Comparison of ENCODE assay signal across 15 cellular contexts in genomic region chr15:80142646-80143045, GRCh38. TPM values are rescaled to one million over a fixed set of nuclear protein-coding genes. Genes with fewer than 3 reads are reported as not detected.
DNase-seq lines count a peak whose midpoint lies in the region; ATAC-seq and TF ChIP-seq lines count a peak whose summit lies in the region.
"Had no signal": no experiment of that assay in that cellular context is flagged by ENCODE, and none has a peak within 500 bp of the region (broad histone marks: within the 10 kb centered on the region; RNA-seq: fewer than 3 reads in every experiment).

No MANE protein-coding gene starts in this region.

- no TSS peak for BruUV-seq in MCF 10A (replicated peaks; lab: Mats Ljungman, UMichigan)

- peak; percentile 23 for DNase-seq in MCF 10A (ENCODE audit: unreplicated experiment)
- DNase-seq in breast epithelium (ENCODE audit: low spot score in 2 of 2): no peak
- DNase-seq in T-helper 17 cell: no peak
- DNase-seq in foreskin keratinocyte: peak; percentile 38 to 67
- no peak for DNase-seq in NCI-H2227 (lab: John Stamatoyannopoulos, UW; ENCODE audit: unreplicated experiment)
- DNase-seq: ACHN; CD4-positive, CD25-positive, alpha-beta regulatory T cell; DMS153; DND-41; GF-D8; IMR-90 had no signal

- H3K27me3 ChIP-seq in breast epithelium: no peaks in the 10 kb centered on the region
- no peaks in the 10 kb centered on the region for H3K27me3 ChIP-seq in foreskin keratinocyte
- H3K27me3 ChIP-seq: BLaER1 treated with 17β-estradiol and CSF1 and Interleukin-3, amounts not matched to agents 10 nM and 100 nM had no signal

- H3K27ac Mint-ChIP-seq in MCF 10A (ENCODE audit: low read depth, unreplicated experiment) (no peak overlapping the region), T-helper 17 cell (peak overlapping the region; percentile 68)

- no peak for TF ChIP-seq CTCF in MCF 10A (IDR thresholded peaks at IDR 0.05; ENCODE audit: unreplicated experiment)
- no peak for TF ChIP-seq CTCF in breast epithelium (IDR thresholded peaks at IDR 0.05)
- TF ChIP-seq CTCF in foreskin keratinocyte (conservative IDR thresholded peaks at IDR 0.05): no peak

- CTCF ChIA-PET in MCF 10A (lab: Yijun Ruan, JAX): no interaction called here

- no peaks in the 10 kb centered on the region for H3K9me3 Mint-ChIP-seq in MCF 10A (ENCODE audit: unreplicated experiment)

- H3K4me3 Mint-ChIP-seq in MCF 10A (ENCODE audit: unreplicated experiment) (no peak overlapping the region), T-helper 17 cell (no peak overlapping the region)
- H3K4me3 Mint-ChIP-seq: CD4-positive, CD25-positive, alpha-beta regulatory T cell had no signal

- H3K4me3 ChIP-seq in breast epithelium: no peak overlapping the region
- H3K4me3 ChIP-seq: BLaER1 treated with 17β-estradiol and CSF1 and Interleukin-3, amounts not matched to agents 10 nM and 100 nM; HAP-1 had no signal

- H3K4me1 ChIP-seq in breast epithelium (no peaks in the 10 kb centered on the region), foreskin keratinocyte (peaks cover 9% of the 10 kb centered on the region)

- H3K27ac ChIP-seq in breast epithelium (no peak overlapping the region), foreskin keratinocyte (no peak overlapping the region)
- H3K27ac ChIP-seq: BLaER1 treated with 17β-estradiol and CSF1 and Interleukin-3, amounts not matched to agents 10 nM and 100 nM had no signal

- TF ChIP-seq POLR2A in breast epithelium (IDR thresholded peaks at IDR 0.05): no peak

- H3K27me3 Mint-ChIP-seq in MCF 10A (ENCODE audit: insufficient read depth, unreplicated experiment) (no peaks in the 10 kb centered on the region), T-helper 17 cell (no peaks in the 10 kb centered on the region)

- H3K4me1 Mint-ChIP-seq in MCF 10A (ENCODE audit: insufficient read depth, unreplicated experiment) (peaks cover 9% of the 10 kb centered on the region), T-helper 17 cell (no peaks in the 10 kb centered on the region)
- H3K4me1 Mint-ChIP-seq: CD4-positive, CD25-positive, alpha-beta regulatory T cell had no signal

- ATAC-seq in T-helper 17 cell (no peak), foreskin keratinocyte (peak; percentile 68), HG03045 (IDR thresholded peaks at IDR 0.05; ENCODE audit: unreplicated experiment) (no peak), HG03342 (IDR thresholded peaks at IDR 0.05; ENCODE audit: unreplicated experiment) (no peak)

- H3K36me3 Mint-ChIP-seq in MCF 10A (ENCODE audit: insufficient read depth, unreplicated experiment): peaks cover 3% of the 10 kb centered on the region
- peaks cover 3% of the 10 kb centered on the region for H3K36me3 Mint-ChIP-seq in T-helper 17 cell (ENCODE audit: low read depth)

- POLR2A ChIA-PET in MCF 10A (lab: Yijun Ruan, JAX): no interaction called here

- no peaks in the 10 kb centered on the region for H3K36me3 ChIP-seq in breast epithelium
- H3K36me3 ChIP-seq: HAP-1 had no signal

- H3K9me3 ChIP-seq in breast epithelium (no peaks in the 10 kb centered on the region), T-helper 17 cell (ENCODE audit: control insufficient read depth, low read length, poor library complexity, severe bottlenecking) (no peaks in the 10 kb centered on the region)
- H3K9me3 ChIP-seq: BLaER1 treated with 17β-estradiol and CSF1 and Interleukin-3, amounts not matched to agents 10 nM and 100 nM; HAP-1 had no signal

- intact Hi-C loops in MCF 10A (cut with micrococcal nuclease): no loop called here
- intact Hi-C loops in breast epithelium (cut with DNase I; ENCODE audit: low total_unique reads): no loop called here

RNA-seq across cellular contexts. Expression of gene FAH, which starts 10.2 kb away (rescaled TPM):
- total RNA-seq in MCF 10A (2022) (25.3 and 32.8 TPM in 2 replicates), breast epithelium (100 to 1,000 TPM in 1 of 3 donors, 10 to 100 TPM in 2; 48.8 to 164 (median 50.9) TPM), T-helper 17 cell (10 to 100 TPM in 1 of 2 donors, 1 to 10 TPM in 1; 5.2 to 16.3 TPM), foreskin keratinocyte (21.8 and 25.8 TPM in 2 replicates)
- 26.2 and 33.4 TPM in 2 replicates for polyA plus RNA-seq in foreskin keratinocyte

Comparison
In these comparisons a context has a peak if more than half of its experiments do, and no peak if none do; other contexts are left out.
1. DNase-seq: peak in MCF 10A (single experiment) and foreskin keratinocyte (2 of 2); none in breast epithelium (0 of 2), T-helper 17 cell (0 of 3) and NCI-H2227 (single experiment).